Comparison of ENCODE assay signal across 1 cellular context in genomic region chr3:100333970-100334339, GRCh38.
TF ChIP-seq lines count a peak whose summit lies in the region.

No MANE protein-coding gene starts in this region.

TF ChIP-seq in HEK293, 187 proteins besides CTCF, POLR2A, EP300 and RAD21 (continued from another document):
- TF ChIP-seq PRDM2 (tag by site-specific recombination; IDR thresholded peaks at IDR 0.05; ENCODE audit: borderline replicate concordance), result no peak
